In the genomic region with DNA sequence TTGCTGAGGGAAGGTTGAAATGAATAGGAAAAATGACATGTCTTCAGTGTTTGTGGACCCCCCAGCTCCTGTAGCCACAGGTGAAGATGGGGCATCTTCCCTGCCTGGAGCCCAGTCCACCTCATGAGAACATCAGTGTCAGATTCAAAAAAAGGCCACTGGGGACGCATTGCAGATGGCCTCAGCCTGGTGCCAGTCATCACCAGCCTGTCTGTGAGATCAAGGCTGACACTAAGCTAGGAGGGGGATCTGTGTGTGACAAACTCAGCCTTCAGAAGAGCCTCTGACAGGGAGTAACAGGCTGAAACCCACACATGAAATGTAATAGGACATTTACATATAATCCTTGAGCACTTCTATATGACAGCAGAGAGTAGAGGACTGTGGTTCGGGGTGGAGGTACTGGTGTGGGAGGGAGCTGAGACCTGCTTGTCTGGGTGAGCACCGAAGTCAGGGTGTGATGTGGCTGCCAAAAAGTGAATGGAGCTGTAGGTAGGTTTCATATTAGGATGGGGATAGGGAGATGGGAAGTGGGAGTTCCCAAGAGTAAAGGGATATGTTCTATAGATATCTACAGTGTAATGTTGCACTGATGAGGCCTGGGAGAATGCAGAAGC, we compare ENCODE assay signal across 15 cellular contexts. TPM values are rescaled to one million over a fixed set of nuclear protein-coding genes. Genes with fewer than 3 reads are reported as not detected.
A peak's percentile ranks its signal among the peaks of the same experiment; 100 is the strongest.
DNase-seq lines count a peak whose midpoint lies in the region; ATAC-seq and TF ChIP-seq lines count a peak whose summit lies in the region.
"Had no signal": no experiment of that assay in that cellular context is flagged by ENCODE, and none has a peak within 500 bp of the region (broad histone marks: within the 10 kb centered on the region; RNA-seq: fewer than 3 reads in every experiment).

No MANE protein-coding gene starts in this region.

- peak overlapping the region; percentile 99 for H3K27ac Mint-ChIP-seq in activated CD8-positive, alpha-beta T cell treated with anti-CD3 and anti-CD28 coated beads for 36 hours
- peak overlapping the region; percentile 93 to 96 for H3K27ac Mint-ChIP-seq in effector memory CD8-positive, alpha-beta T cell
- H3K27ac Mint-ChIP-seq: mesothelial cell of epicardium had no signal

- H4K20me1 ChIP-seq in BLaER1 = no peaks in the 10 kb centered on the region

- H3K36me3 ChIP-seq in BLaER1 = no peaks in the 10 kb centered on the region
- H3K36me3 ChIP-seq in HAP-1 (replicated peaks) = no peaks in the 10 kb centered on the region
- H3K36me3 ChIP-seq: thoracic aorta had no signal

- peak; percentile 5 for ATAC-seq in activated CD8-positive, alpha-beta T cell treated with anti-CD3 and anti-CD28 coated beads for 36 hours
- ATAC-seq in effector memory CD8-positive, alpha-beta T cell (replicated peaks) = no peak
- no peak for ATAC-seq in GM21786 (IDR thresholded peaks at IDR 0.05; ENCODE audit: unreplicated experiment)
- ATAC-seq: SK-N-SH treated with all-trans-retinoic acid at 6 μM for 48 hours had no signal

- DNase-seq in GM10266 (ENCODE audit: extremely low spot score) = peak; percentile 1
- DNase-seq in activated CD8-positive, alpha-beta T cell treated with anti-CD3 and anti-CD28 coated beads for 36 hours = peak; percentile 35
- DNase-seq in effector memory CD8-positive, alpha-beta T cell = no peak
- no peak for DNase-seq in NCI-H1105 (lab: John Stamatoyannopoulos, UW)
- DNase-seq in retina = no peak
- no peak for DNase-seq in HAP-1 (ENCODE audit: low spot score in 2 of 2)
- DNase-seq: cerebellar nuclear complex, NCI-H146, NCI-H446 treated with DMSO at 0.1 percent for 48 hours had no signal

- H3K9me3 ChIP-seq in BLaER1 = no peaks in the 10 kb centered on the region
- H3K9me3 ChIP-seq in HAP-1 = no peaks in the 10 kb centered on the region
- H3K9me3 ChIP-seq: thoracic aorta had no signal

- H3K27ac ChIP-seq in BLaER1 = no peak overlapping the region
- H3K27ac ChIP-seq: epithelial cell of prostate, thoracic aorta had no signal

- no peaks in the 10 kb centered on the region for H3K27me3 Mint-ChIP-seq in activated CD8-positive, alpha-beta T cell treated with anti-CD3 and anti-CD28 coated beads for 36 hours
- H3K27me3 Mint-ChIP-seq in effector memory CD8-positive, alpha-beta T cell = peaks cover 0 to 5% of the 10 kb centered on the region in 2 donors

- H3K4me3 ChIP-seq in BLaER1 = no peak overlapping the region
- H3K4me3 ChIP-seq in HAP-1 = no peak overlapping the region
- H3K4me3 ChIP-seq: thoracic aorta had no signal

- peak overlapping the region; percentile 81 for H3K4me3 Mint-ChIP-seq in activated CD8-positive, alpha-beta T cell treated with anti-CD3 and anti-CD28 coated beads for 36 hours
- peak overlapping the region; percentile 77 to 94 for H3K4me3 Mint-ChIP-seq in effector memory CD8-positive, alpha-beta T cell
- H3K4me3 Mint-ChIP-seq: mesothelial cell of epicardium had no signal

- H3K36me3 Mint-ChIP-seq in activated CD8-positive, alpha-beta T cell treated with anti-CD3 and anti-CD28 coated beads for 36 hours (ENCODE audit: low read depth) = no peaks in the 10 kb centered on the region
- peaks cover 21% of the 10 kb centered on the region for H3K36me3 Mint-ChIP-seq in effector memory CD8-positive, alpha-beta T cell (ENCODE audit: insufficient read depth)
- H3K36me3 Mint-ChIP-seq: mesothelial cell of epicardium had no signal

- H3K4me1 ChIP-seq in BLaER1 (peaks cover 22% of the 10 kb centered on the region), HAP-1 (no peaks in the 10 kb centered on the region)

- H3K4me1 Mint-ChIP-seq in activated CD8-positive, alpha-beta T cell treated with anti-CD3 and anti-CD28 coated beads for 36 hours (ENCODE audit: low read depth) = peaks cover 39% of the 10 kb centered on the region
- H3K4me1 Mint-ChIP-seq in effector memory CD8-positive, alpha-beta T cell (ENCODE audit: low read depth in 2 of 2) = peaks cover 41% of the 10 kb centered on the region in 2 donors
- H3K4me1 Mint-ChIP-seq: mesothelial cell of epicardium had no signal

- TF ChIP-seq CTCF in GM10266 (IDR thresholded peaks at IDR 0.05; ENCODE audit: control insufficient read depth, insufficient read depth, low read depth, missing control alignments) = no peak
- no peak for TF ChIP-seq CTCF in activated CD8-positive, alpha-beta T cell treated with anti-CD3 and anti-CD28 coated beads for 36 hours (IDR thresholded peaks at IDR 0.05)

- H3K9ac ChIP-seq in BLaER1 = no peak overlapping the region

- intact Hi-C loops in activated CD8-positive, alpha-beta T cell treated with anti-CD3 and anti-CD28 coated beads for 36 hours (cut with micrococcal nuclease) = loop anchor here (5.0 kb wide), 1 partner anchor 93 kb away; the partner anchor contains the start of gene SNU13

- H3K27me3 ChIP-seq in BLaER1 = no peaks in the 10 kb centered on the region
- no peaks in the 10 kb centered on the region for H3K27me3 ChIP-seq in HAP-1 (ENCODE audit: low read depth)

- in situ Hi-C loops in HAP-1 (cut with MboI; ENCODE audit: low sequenced_read_pairs) = no loop called here

- H3K4me2 ChIP-seq in BLaER1 = peak overlapping the region; percentile 71

- POLR2A ChIA-PET in activated CD8-positive, alpha-beta T cell treated with anti-CD3 and anti-CD28 coated beads for 36 hours (lab: Charles Lee) = interaction anchor here (0.5 to 4.7 kb wide), 17 partner anchors 13 to 553 kb away, joined by 3 to 85 read pairs (median 4); partner anchors contain the start of genes CCDC134, CENPM, PMM1 and SNU13

- H3K9me3 Mint-ChIP-seq in activated CD8-positive, alpha-beta T cell treated with anti-CD3 and anti-CD28 coated beads for 36 hours = no peaks in the 10 kb centered on the region
- no peaks in the 10 kb centered on the region for H3K9me3 Mint-ChIP-seq in effector memory CD8-positive, alpha-beta T cell
- H3K9me3 Mint-ChIP-seq: mesothelial cell of epicardium had no signal

- CTCF ChIA-PET in activated CD8-positive, alpha-beta T cell treated with anti-CD3 and anti-CD28 coated beads for 36 hours (lab: Charles Lee) = interaction anchor here (0.6 to 7.6 kb wide), 12 partner anchors 10 to 185 kb away, joined by 3 to 56 read pairs (median 6); partner anchors contain the start of genes CCDC134 and MEI1

RNA-seq across cellular contexts. Expression of gene CCDC134, which starts 20.5 kb away (rescaled TPM):
- 10 to 100 TPM; 15.2 to 15.9 TPM for total RNA-seq in activated CD8-positive, alpha-beta T cell treated with anti-CD3 and anti-CD28 coated beads for 36 hours

RNA-seq across cellular contexts. Expression of gene SREBF2, which starts 52.9 kb away (rescaled TPM):
- 10 to 100 TPM; 87.1 to 92.9 TPM for total RNA-seq in activated CD8-positive, alpha-beta T cell treated with anti-CD3 and anti-CD28 coated beads for 36 hours

Comparison
In these comparisons a context has a peak if more than half of its experiments do, and no peak if none do; other contexts are left out.
1. DNase-seq: peak in GM10266 (single experiment) and activated CD8-positive, alpha-beta T cell treated with anti-CD3 and anti-CD28 coated beads for 36 hours (single experiment); none in effector memory CD8-positive, alpha-beta T cell (0 of 3), NCI-H1105 (single experiment), retina (single experiment) and HAP-1 (0 of 2).